22 cellular contexts compared by ENCODE assay signal in the genomic region with DNA sequence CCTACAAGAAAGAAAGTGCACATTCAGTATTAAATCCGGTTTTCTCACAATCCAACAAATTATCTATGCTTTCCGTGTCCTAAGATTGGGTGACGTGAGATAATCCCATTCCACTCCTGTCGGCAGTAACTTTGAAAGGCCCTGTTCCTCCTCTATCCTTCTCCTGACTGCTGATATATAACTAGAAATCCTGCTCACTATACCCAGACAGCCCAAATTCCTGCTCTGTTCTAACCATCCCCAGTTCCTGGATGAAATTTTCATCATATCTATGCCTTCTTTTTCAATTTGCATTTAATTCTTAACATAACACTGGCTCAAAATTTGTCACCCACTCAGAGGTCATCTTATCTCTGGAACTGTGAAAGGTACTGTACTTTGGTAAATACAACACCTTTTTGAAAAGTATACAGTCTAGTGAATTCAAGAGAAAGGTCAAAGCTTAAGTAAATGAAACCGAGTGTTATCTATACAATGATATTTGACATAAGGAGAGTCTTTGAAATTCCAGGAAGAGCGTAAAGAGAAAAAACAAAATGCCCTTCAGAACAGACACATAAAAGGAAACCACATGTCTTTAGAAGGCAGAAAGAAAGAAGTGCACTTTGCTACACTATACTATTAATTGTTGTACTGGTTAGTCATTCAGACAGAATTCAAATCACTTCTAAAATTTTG.
"Had no signal": no experiment of that assay in that cellular context is flagged by ENCODE, and none has a peak within 500 bp of the region (broad histone marks: within the 10 kb centered on the region; RNA-seq: fewer than 3 reads in every experiment).

No MANE protein-coding gene starts in this region.

- H3K4me1 ChIP-seq: foreskin keratinocyte, left ventricle myocardium inferior, lower lobe of right lung, right atrium auricular region, suprapubic skin, thyroid gland, upper lobe of left lung, uterus had no signal

- H3K27me3 ChIP-seq: foreskin keratinocyte, right atrium auricular region, suprapubic skin, thyroid gland, upper lobe of left lung, uterus had no signal

- H3K9me3 ChIP-seq: lower lobe of right lung, right atrium auricular region, suprapubic skin, thyroid gland, uterus had no signal

- H3K27ac ChIP-seq: foreskin keratinocyte, left ventricle myocardium inferior, lower lobe of right lung, right atrium auricular region, suprapubic skin, thyroid gland, upper lobe of left lung, uterus had no signal

- FAIRE-seq: endothelial cell of umbilical vein, kidney, small intestine had no signal

- DNase-seq: effector CD4-positive, alpha-beta T cell; endodermal cell; erythroblast; foreskin keratinocyte; immature natural killer cell; kidney; left cardiac atrium; left ventricle myocardium inferior; lower lobe of right lung; natural killer cell; posterior cingulate gyrus; small intestine; stimulated activated CD4-positive, alpha-beta T cell treated with anti-CD3 and anti-CD28 coated beads, Interleukin-4, amount 100 ng/mL, for 1 hour; stimulated activated CD8-positive, alpha-beta memory T cell treated with anti-CD3 and anti-CD28 coated beads, Interleukin-4, amount 100 ng/mL, for 48 hours; stimulated activated naive CD8-positive, alpha-beta T cell treated with anti-CD3 and anti-CD28 coated beads, Interleukin-15, Interleukin-2, amounts not matched to agents 100 U/mL and 50 U/mL, for 24 hours; thyroid gland; upper lobe of left lung; uterus had no signal

- H3K36me3 ChIP-seq: left ventricle myocardium inferior, lower lobe of right lung, right atrium auricular region, suprapubic skin, thyroid gland, upper lobe of left lung, uterus had no signal

- H3K4me3 ChIP-seq: left ventricle myocardium inferior, lower lobe of right lung, right atrium auricular region, suprapubic skin, thyroid gland, upper lobe of left lung, uterus had no signal

- ATAC-seq: foreskin keratinocyte; left cardiac atrium; lower lobe of right lung; natural killer cell; stimulated activated effector memory CD8-positive, alpha-beta T cell treated with anti-CD3 and anti-CD28 coated beads, Interleukin-12 subunit alpha, Interleukin-12 subunit beta, amount 100 ng/mL, for 72 hours; stimulated activated naive CD8-positive, alpha-beta T cell treated with anti-CD3 and anti-CD28 coated beads, Interleukin-15, Interleukin-2, amounts not matched to agents 100 U/mL and 50 U/mL, for 24 hours had no signal
